Comparison of ENCODE assay signal across 8 cellular contexts in the genomic region with DNA sequence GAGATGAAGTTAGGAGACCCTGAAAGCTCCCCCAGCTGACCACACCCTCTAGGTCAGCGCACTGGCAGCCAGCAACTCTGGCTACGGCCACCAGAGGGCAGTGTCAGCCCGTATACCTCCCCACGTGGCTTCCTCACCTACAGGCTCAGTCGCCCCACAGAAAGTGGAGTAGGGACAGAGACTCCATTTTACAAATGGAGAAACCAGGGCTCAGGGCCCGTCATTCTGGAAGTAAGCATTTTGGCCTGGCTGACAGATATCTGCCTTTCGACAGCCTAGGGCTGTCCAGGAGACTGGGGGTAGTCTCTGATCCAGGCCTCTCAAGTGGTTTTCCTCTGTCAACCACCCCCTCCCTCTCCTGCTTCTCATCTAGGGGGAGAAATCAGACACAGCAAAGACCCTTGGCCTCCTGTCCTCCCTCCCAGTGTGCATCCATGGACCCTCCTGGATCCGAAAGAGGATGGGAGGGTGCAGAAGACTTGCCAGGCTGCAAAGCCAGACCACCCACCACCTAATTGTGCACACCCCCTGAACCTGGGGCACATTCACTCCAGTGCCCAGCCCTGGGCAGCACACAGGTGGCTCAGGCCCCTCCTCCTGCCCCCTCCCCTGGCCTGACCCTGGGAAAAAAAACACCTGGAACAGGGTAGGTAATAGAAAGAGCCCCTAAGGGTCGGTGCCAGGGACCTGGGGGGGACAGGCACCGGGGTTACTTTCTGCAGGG. TPM values are rescaled to one million over a fixed set of nuclear protein-coding genes. Genes with fewer than 3 reads are reported as not detected.
A peak's percentile ranks its signal among the peaks of the same experiment; 100 is the strongest.
DNase-seq lines count a peak whose midpoint lies in the region; ATAC-seq, FAIRE-seq and TF ChIP-seq lines count a peak whose summit lies in the region.

No MANE protein-coding gene starts in this region.

- H3K27me3 Mint-ChIP-seq in activated naive CD8-positive, alpha-beta T cell treated with anti-CD3 and anti-CD28 coated beads, Interleukin-2, amount 10 ng/mL, durations not matched to agents 7 days and 5 days, result peaks cover 43% of the 10 kb centered on the region
- peaks cover 37% of the 10 kb centered on the region for H3K27me3 Mint-ChIP-seq in progenitor cell of endocrine pancreas

- H3K4me3 Mint-ChIP-seq in activated naive CD8-positive, alpha-beta T cell treated with anti-CD3 and anti-CD28 coated beads, Interleukin-2, amount 10 ng/mL, durations not matched to agents 7 days and 5 days, result no peak overlapping the region
- H3K4me3 Mint-ChIP-seq in progenitor cell of endocrine pancreas (ENCODE audit: low read depth), result no peak overlapping the region

- H3K27ac ChIP-seq in heart right ventricle, result no peak overlapping the region
- no peak overlapping the region for H3K27ac ChIP-seq in vagina

- H3K36me3 ChIP-seq in heart right ventricle (no peaks in the 10 kb centered on the region), vagina (no peaks in the 10 kb centered on the region)

- peaks cover 13% of the 10 kb centered on the region for H3K4me1 Mint-ChIP-seq in activated naive CD8-positive, alpha-beta T cell treated with anti-CD3 and anti-CD28 coated beads, Interleukin-2, amount 10 ng/mL, durations not matched to agents 7 days and 5 days
- peaks cover 11% of the 10 kb centered on the region for H3K4me1 Mint-ChIP-seq in progenitor cell of endocrine pancreas (ENCODE audit: low read depth)

- 31 to 34% methylated on average over 10 of the region's 10 CpGs for WGBS in heart right ventricle, 2 donors

- intact Hi-C loops in heart right ventricle (cut with DNase I) (loop anchor here (1.0 to 10.0 kb wide), 3 partner anchors 63 to 227 kb away; partner anchors contain the start of gene CNP (in 1 of the 10)), vagina (cut with DNase I) (loop anchor here (5.0 kb wide), 1 partner anchor 64 kb away; no protein-coding TSS in a partner anchor)

- peak; percentile 97 to 100 (median 99) for TF ChIP-seq CTCF in heart right ventricle (IDR thresholded peaks at IDR 0.05)
- TF ChIP-seq CTCF in progenitor cell of endocrine pancreas (IDR thresholded peaks at IDR 0.05; ENCODE audit: unreplicated experiment), result peak; percentile 97
- TF ChIP-seq CTCF in vagina (IDR thresholded peaks at IDR 0.05), result peak; percentile 93 to 98 (median 98)

- no peaks in the 10 kb centered on the region for H3K36me3 Mint-ChIP-seq in activated naive CD8-positive, alpha-beta T cell treated with anti-CD3 and anti-CD28 coated beads, Interleukin-2, amount 10 ng/mL, durations not matched to agents 7 days and 5 days
- no peaks in the 10 kb centered on the region for H3K36me3 Mint-ChIP-seq in progenitor cell of endocrine pancreas (ENCODE audit: insufficient read depth)

- H3K4me1 ChIP-seq in heart right ventricle (peaks cover 7 to 27% (median 22%) of the 10 kb centered on the region in 9 donors), vagina (peaks cover 28% of the 10 kb centered on the region)

- DNase-seq in AG08396 (ENCODE audit: low spot score) (peak; percentile 89), GM19239 (ENCODE audit: insufficient read length, low spot score) (peak; percentile 98), NCI-H1092 (lab: John Stamatoyannopoulos, UW) (peak; percentile 77), SW480 (ENCODE audit: low spot score) (peak; percentile 84), heart right ventricle (peak; percentile 72 to 82), progenitor cell of endocrine pancreas (ENCODE audit: low spot score, unreplicated experiment) (peak; percentile 82), vagina (ENCODE audit: extremely low spot score in 2 of 2) (no peak)
- peak; percentile 86 for DNase-seq in activated naive CD8-positive, alpha-beta T cell treated with anti-CD3 and anti-CD28 coated beads, Interleukin-2, amount 10 ng/mL, durations not matched to agents 7 days and 5 days

- no peak overlapping the region for H3K4me3 ChIP-seq in heart right ventricle
- H3K4me3 ChIP-seq in vagina, result no peak overlapping the region

- FAIRE-seq in GM19239 (lab: Jason Lieb, UNC), result peak; percentile 93

- peak overlapping the region; percentile 56 for H3K27ac Mint-ChIP-seq in activated naive CD8-positive, alpha-beta T cell treated with anti-CD3 and anti-CD28 coated beads, Interleukin-2, amount 10 ng/mL, durations not matched to agents 7 days and 5 days
- H3K27ac Mint-ChIP-seq in progenitor cell of endocrine pancreas, result peak overlapping the region; percentile 84

- no peak for TF ChIP-seq POLR2A in vagina (IDR thresholded peaks at IDR 0.05)

- H3K27me3 ChIP-seq in heart right ventricle, result peaks cover 19 to 47% (median 46%) of the 10 kb centered on the region in 7 donors
- H3K27me3 ChIP-seq in vagina, result no peaks in the 10 kb centered on the region

- POLR2A ChIA-PET in activated naive CD8-positive, alpha-beta T cell treated with anti-CD3 and anti-CD28 coated beads, Interleukin-2, amount 10 ng/mL, durations not matched to agents 7 days and 5 days (lab: Charles Lee), result interaction anchor here (0.6 to 1.4 kb wide), 3 partner anchors 48 to 73 kb away, joined by 3 to 6 read pairs (median 3); partner anchors contain the start of gene P3H4

- ATAC-seq in activated naive CD8-positive, alpha-beta T cell treated with anti-CD3 and anti-CD28 coated beads, Interleukin-2, amount 10 ng/mL, durations not matched to agents 7 days and 5 days (ENCODE audit: low read depth), result peak; percentile 84
- peak; percentile 83 to 93 (median 88) for ATAC-seq in heart right ventricle

- no peaks in the 10 kb centered on the region for H3K9me3 Mint-ChIP-seq in activated naive CD8-positive, alpha-beta T cell treated with anti-CD3 and anti-CD28 coated beads, Interleukin-2, amount 10 ng/mL, durations not matched to agents 7 days and 5 days
- H3K9me3 Mint-ChIP-seq in progenitor cell of endocrine pancreas (ENCODE audit: low read depth), result no peaks in the 10 kb centered on the region

- H3K9me3 ChIP-seq in heart right ventricle (no peaks in the 10 kb centered on the region), vagina (no peaks in the 10 kb centered on the region)

RNA-seq across cellular contexts. Expression of gene HAP1, which starts 3.8 kb away (rescaled TPM):
- under 1 TPM in 1 of 2 experiments, not detected in 1; 0.14 TPM for total RNA-seq in activated naive CD8-positive, alpha-beta T cell treated with anti-CD3 and anti-CD28 coated beads, Interleukin-2, amount 10 ng/mL, durations not matched to agents 7 days and 5 days
- total RNA-seq in heart right ventricle, result under 1 TPM in 1 of 10 donors, not detected in 9; 0.18 TPM
- under 1 TPM in 1 of 2 donors, not detected in 1; 0.03 TPM for polyA plus RNA-seq in heart right ventricle
- total RNA-seq in progenitor cell of endocrine pancreas, result 13.7 and 14.9 TPM in 2 replicates
- 1.2 TPM for total RNA-seq in vagina

RNA-seq across cellular contexts. Expression of gene GAST, which starts 26.1 kb away (rescaled TPM):
- total RNA-seq in activated naive CD8-positive, alpha-beta T cell treated with anti-CD3 and anti-CD28 coated beads, Interleukin-2, amount 10 ng/mL, durations not matched to agents 7 days and 5 days, result not detected
- total RNA-seq in heart right ventricle, result not detected
- polyA plus RNA-seq in heart right ventricle, result not detected
- 28.1 and 32.0 TPM in 2 replicates for total RNA-seq in progenitor cell of endocrine pancreas
- total RNA-seq in vagina, result not detected

RNA-seq across cellular contexts. Expression of gene JUP, which starts 48.3 kb away (rescaled TPM):
- total RNA-seq in activated naive CD8-positive, alpha-beta T cell treated with anti-CD3 and anti-CD28 coated beads, Interleukin-2, amount 10 ng/mL, durations not matched to agents 7 days and 5 days, result 10 to 100 TPM; 10.1 to 12.8 TPM
- total RNA-seq in heart right ventricle (100 to 1,000 TPM; 113 to 217 (median 156) TPM), progenitor cell of endocrine pancreas (195 and 199 TPM in 2 replicates), vagina (589 TPM)
- polyA plus RNA-seq in heart right ventricle, result 10 to 100 TPM; 80.2 to 95.8 TPM

RNA-seq across cellular contexts. Expression of gene EIF1, which starts 49.6 kb away (rescaled TPM):
- 100 to 1,000 TPM; 682 to 723 TPM for total RNA-seq in activated naive CD8-positive, alpha-beta T cell treated with anti-CD3 and anti-CD28 coated beads, Interleukin-2, amount 10 ng/mL, durations not matched to agents 7 days and 5 days
- total RNA-seq in heart right ventricle (1,000 to 10,000 TPM; 1,115 to 1,330 (median 1,284) TPM), progenitor cell of endocrine pancreas (622 and 652 TPM in 2 replicates), vagina (204 TPM)
- polyA plus RNA-seq in heart right ventricle, result 1,000 to 10,000 TPM in 1 of 2 donors, 100 to 1,000 TPM in 1; 551 to 1,123 TPM

Comparison
In these comparisons a context has a peak if more than half of its experiments do, and no peak if none do; other contexts are left out.
1. DNase-seq: peak in AG08396 (single experiment), GM19239 (single experiment), NCI-H1092 (single experiment), SW480 (single experiment), activated naive CD8-positive, alpha-beta T cell treated with anti-CD3 and anti-CD28 coated beads, Interleukin-2, amount 10 ng/mL, durations not matched to agents 7 days and 5 days (single experiment), heart right ventricle (2 of 2) and progenitor cell of endocrine pancreas (single experiment); none in vagina (0 of 2).
2. RNA of gene GAST, which starts 26.1 kb away (total RNA-seq): 28.1 to 32.0 TPM in progenitor cell of endocrine pancreas; not detected in activated naive CD8-positive, alpha-beta T cell treated with anti-CD3 and anti-CD28 coated beads, Interleukin-2, amount 10 ng/mL, durations not matched to agents 7 days and 5 days, not detected in heart right ventricle and not detected in vagina (single experiment); every median in the first group is over 10 times any median in the second.
3. RNA of gene JUP, which starts 48.3 kb away (total RNA-seq): 589 TPM in vagina (single experiment), 195 to 199 TPM in progenitor cell of endocrine pancreas and 113 to 217 TPM in heart right ventricle; 10.1 to 12.8 TPM in activated naive CD8-positive, alpha-beta T cell treated with anti-CD3 and anti-CD28 coated beads, Interleukin-2, amount 10 ng/mL, durations not matched to agents 7 days and 5 days; every median in the first group is over 4 times any median in the second.
4. Peak in every context shown above with its lines, with median percentiles within 50 percentile points of each other: CTCF ChIP-seq.